9 cellular contexts compared by ENCODE assay signal in the genomic region with DNA sequence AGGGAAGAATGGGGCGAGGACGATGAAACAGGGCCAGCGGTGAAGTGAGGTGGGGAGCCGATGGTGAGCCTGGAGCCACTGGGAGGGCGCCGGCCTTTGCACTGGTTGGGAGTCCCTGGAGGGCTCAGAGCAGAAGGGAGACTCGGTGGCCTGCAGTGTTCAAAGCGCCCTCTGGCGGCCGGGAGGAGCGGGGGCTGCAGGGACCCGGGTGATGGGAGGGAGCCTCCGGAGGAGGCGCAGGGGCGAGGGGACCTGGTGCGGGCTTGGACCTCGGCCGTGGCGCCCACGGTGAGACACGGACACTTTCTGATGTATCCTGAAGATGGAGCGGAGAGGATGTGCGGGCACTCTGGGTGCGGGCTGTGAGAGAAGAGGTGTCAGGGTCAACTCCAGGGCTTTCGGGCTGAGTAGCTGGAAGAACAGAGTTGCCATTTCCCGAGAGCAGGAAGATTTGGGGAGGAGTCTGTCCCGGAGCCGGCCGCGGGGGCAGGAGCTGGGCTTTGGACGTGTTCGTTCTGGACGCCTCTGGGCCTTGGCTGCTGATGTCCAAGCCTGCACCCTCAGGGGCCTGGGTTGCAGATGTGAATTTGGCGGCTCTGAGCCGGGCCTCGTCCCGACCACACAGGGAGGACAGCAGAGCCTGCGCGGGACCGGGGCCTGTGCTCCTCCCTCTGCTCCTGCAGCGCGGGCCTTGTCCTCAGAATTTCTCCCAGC. TPM values are rescaled to one million over a fixed set of nuclear protein-coding genes. Genes with fewer than 3 reads are reported as not detected.
A peak's percentile ranks its signal among the peaks of the same experiment; 100 is the strongest.
DNase-seq lines count a peak whose midpoint lies in the region; ATAC-seq, FAIRE-seq and TF ChIP-seq lines count a peak whose summit lies in the region.
"Had no signal": no experiment of that assay in that cellular context is flagged by ENCODE, and none has a peak within 500 bp of the region (broad histone marks: within the 10 kb centered on the region; RNA-seq: fewer than 3 reads in every experiment).

No MANE protein-coding gene starts in this region.

- peak; percentile 15 for DNase-seq in MV-4-11 (lab: John Stamatoyannopoulos, UW)
- DNase-seq in activated B cell treated with CpG ODN at 0.5 μM for 24 hours: peak; percentile 62
- DNase-seq in central memory CD4-positive, alpha-beta T cell: peak; percentile 42
- DNase-seq in HepG2 (ENCODE audit: low spot score): peak; percentile 66
- DNase-seq in stimulated activated CD8-positive, alpha-beta memory T cell treated with anti-CD3 and anti-CD28 coated beads, Interleukin-15, amount 100 ng/mL, for 1 hour (ENCODE audit: low read depth): peak; percentile 62

- H2AFZ ChIP-seq in HepG2 (ENCODE audit: low read length): no peak overlapping the region

- peaks cover 11% of the 10 kb centered on the region for H3K4me1 Mint-ChIP-seq in activated B cell treated with CpG ODN at 0.5 μM for 24 hours

- TF ChIP-seq CTCF in GM12874 (IDR thresholded peaks at IDR 0.05; ENCODE audit: insufficient read depth, low read depth, low read length) (peak; percentile 86), activated B cell treated with CpG ODN at 0.5 μM for 24 hours (IDR thresholded peaks at IDR 0.05) (no peak), HepG2 (CRISPR knock-in tag; IDR thresholded peaks at IDR 0.05) (peak; percentile 87)

- H4K20me1 ChIP-seq in HepG2 (ENCODE audit: insufficient read depth, low read length): no peaks in the 10 kb centered on the region

- H3K9ac ChIP-seq in HepG2 (ENCODE audit: insufficient read depth, low read depth, low read length): no peak overlapping the region

- peak; percentile 18 for FAIRE-seq in HepG2 (lab: Jason Lieb, UNC)
- FAIRE-seq: TTC549 had no signal

- POLR2A ChIA-PET in activated B cell treated with CpG ODN at 0.5 μM for 24 hours (lab: Charles Lee): no interaction called here
- POLR2A ChIA-PET in HepG2 (lab: Yijun Ruan, JAX): no interaction called here

- H3K27ac ChIP-seq in HepG2 (ENCODE audit: extremely low read length, insufficient read depth, low read length): no peak overlapping the region

- intact Hi-C loops in activated B cell treated with CpG ODN at 0.5 μM for 24 hours (cut with micrococcal nuclease) (loop anchor here (5.0 kb wide), 1 partner anchor 293 kb away; a partner anchor contains a TSS), HepG2 (cut with micrococcal nuclease; ENCODE audit: unreplicated experiment) (loop anchor here (5.0 kb wide), 1 partner anchor 108 kb away; no protein-coding TSS in a partner anchor)

- no peaks in the 10 kb centered on the region for H3K36me3 Mint-ChIP-seq in activated B cell treated with CpG ODN at 0.5 μM for 24 hours (ENCODE audit: low read depth)

- no TSS peak for BruUV-seq in HepG2 (replicated peaks; lab: Mats Ljungman, UMichigan)

- peak overlapping the region in 1 of 3 experiments; percentile 25; a peak in 1 of 6 replicates for H3K4me3 ChIP-seq in HepG2 (replicated peaks in 1 of 3; ENCODE audit: insufficient read depth in 1 of 3, low read depth in 2 of 3, low read length in 3 of 3)

- no peak overlapping the region for H3K27ac Mint-ChIP-seq in activated B cell treated with CpG ODN at 0.5 μM for 24 hours

- no peak for TF ChIP-seq POLR2A in HepG2 (IDR thresholded peaks at IDR 0.05; ENCODE audit: insufficient read depth in 1 of 2, low read depth in 2 of 2, low read length in 2 of 2)

- CTCF ChIA-PET in activated B cell treated with CpG ODN at 0.5 μM for 24 hours (lab: Charles Lee) (interaction anchor here (2.1 to 2.3 kb wide), 3 partner anchors 38 to 190 kb away, joined by 6 to 9 read pairs (median 9); no protein-coding TSS in a partner anchor), HepG2 (lab: Yijun Ruan, JAX; ENCODE audit: low intra/inter-chr PET ratio, low total read pairs) (interaction anchor here (1.3 kb wide), 1 partner anchor 44 kb away, joined by 3 read pairs; no protein-coding TSS in a partner anchor)

- peak; percentile 84 for ATAC-seq in activated B cell treated with CpG ODN at 0.5 μM for 24 hours (ENCODE audit: low read depth)
- ATAC-seq in HepG2: peak; percentile 98
- no peak for ATAC-seq in HG03378 (IDR thresholded peaks at IDR 0.05; ENCODE audit: unreplicated experiment)
- no peak for ATAC-seq in GM21723 (IDR thresholded peaks at IDR 0.05; ENCODE audit: unreplicated experiment)

- no peaks in the 10 kb centered on the region; a peak in 1 of 5 replicates for H3K27me3 ChIP-seq in HepG2 (ENCODE audit: control insufficient read depth in 1 of 2, insufficient read depth in 2 of 2, low read length in 2 of 2)

- H3K36me3 ChIP-seq in HepG2 (replicated peaks in 1 of 2; ENCODE audit: control insufficient read depth in 1 of 2, insufficient read depth in 2 of 2, low read length in 2 of 2): no peaks in the 10 kb centered on the region

- H3K4me2 ChIP-seq in HepG2 (ENCODE audit: low read depth, low read length): peak overlapping the region; percentile 22

- TF ChIP-seq EP300 in HepG2 (IDR thresholded peaks at IDR 0.05; ENCODE audit: low read depth in 2 of 2, low read length in 2 of 2) (no peak), HepG2 (CRISPR knock-in tag; IDR thresholded peaks at IDR 0.05; ENCODE audit: borderline replicate concordance) (no peak)

- TF ChIP-seq RAD21 in HepG2 (CRISPR knock-in tag; IDR thresholded peaks at IDR 0.05): peak; percentile 48; the same call in 1 of the 2 replicates

- no peak overlapping the region for H3K4me3 Mint-ChIP-seq in activated B cell treated with CpG ODN at 0.5 μM for 24 hours

- H3K79me2 ChIP-seq in HepG2 (ENCODE audit: insufficient read depth, low read length): no peaks in the 10 kb centered on the region

- H3K9me3 Mint-ChIP-seq in activated B cell treated with CpG ODN at 0.5 μM for 24 hours: no peaks in the 10 kb centered on the region

- WGBS in HepG2 (ENCODE audit: low lambda C conversion rate): 17% methylated on average over 25 of the region's 42 CpGs

- H3K9me3 ChIP-seq in HepG2 (ENCODE audit: low read length): no peaks in the 10 kb centered on the region

- 0 out of 2 replicates have a peak, but pooled peaks cover 11% of the 10 kb centered on the region for H3K4me1 ChIP-seq in HepG2 (ENCODE audit: insufficient read depth, low read length)

- peaks cover 9% of the 10 kb centered on the region for H3K27me3 Mint-ChIP-seq in activated B cell treated with CpG ODN at 0.5 μM for 24 hours

- in situ Hi-C loops in HepG2 (cut with HindIII; ENCODE audit: extremely low pct_ligation_motif_present, low pct_unique_long_range_greater_than_20kb): loop anchor here (5.0 to 10.0 kb wide), 2 partner anchors 43 to 115 kb away; no protein-coding TSS in a partner anchor

TF ChIP-seq in HepG2, 621 proteins besides CTCF, POLR2A, EP300 and RAD21 (continues in another document):
- no peak for TF ChIP-seq ZNF766 (CRISPR knock-in tag; IDR thresholded peaks at IDR 0.05; ENCODE audit: borderline replicate concordance)

RNA-seq across cellular contexts. Expression of a gene that starts 29.7 kb away (rescaled TPM):
- not detected in 2 replicates for total RNA-seq in activated B cell treated with CpG ODN at 0.5 μM for 24 hours
- total RNA-seq in HepG2 (2016; rRNA removed; fragmentation: Illumina TruSeq; extraction: Trizol): 0.04 TPM in 1 of 2 replicates, not detected in the other
- not detected in 2 replicates for total RNA-seq in HepG2 (2016; cell fraction: cytosol; rRNA removed; fragmentation: Illumina TruSeq; extraction: Trizol; ENCODE audit: low read depth)
- total RNA-seq in HepG2 (2016; cell fraction: insoluble cytoplasmic fraction; rRNA removed; fragmentation: Illumina TruSeq; extraction: Trizol): 0.04 TPM in 1 of 2 replicates, not detected in the other
- total RNA-seq in HepG2 (2016; cell fraction: membrane; rRNA removed; fragmentation: Illumina TruSeq; extraction: Trizol): 0.03 TPM in 1 of 2 replicates, not detected in the other
- 0.09 TPM in 1 of 2 replicates, not detected in the other for total RNA-seq in HepG2 (2016; cell fraction: nucleus; rRNA removed; fragmentation: Illumina TruSeq; extraction: Trizol)
- polyA plus RNA-seq in HepG2 (2011; rRNA removed): 0.03 TPM in 1 of 2 replicates, not detected in the other
- 0.03 and 0.05 TPM in 2 replicates for polyA plus RNA-seq in HepG2 (2011; cell fraction: cytosol; rRNA removed)
- 0.03 and 0.07 TPM in 2 replicates for polyA plus RNA-seq in HepG2 (2011; cell fraction: nucleus; rRNA removed)
- polyA plus RNA-seq in HepG2 (2012): not detected in 2 replicates
- not detected in 2 replicates for polyA plus RNA-seq in HepG2 (2016; cell fraction: cytosol; fragmentation: Illumina TruSeq; extraction: Trizol; ENCODE audit: low read depth)
- 0.07 and 0.10 TPM in 2 replicates for polyA plus RNA-seq in HepG2 (2016; cell fraction: insoluble cytoplasmic fraction; fragmentation: Illumina TruSeq; extraction: Trizol; ENCODE audit: low read depth)
- polyA plus RNA-seq in HepG2 (2016; cell fraction: membrane; fragmentation: Illumina TruSeq; extraction: Trizol; ENCODE audit: low read depth): not detected in 2 replicates
- not detected in 2 replicates for polyA plus RNA-seq in HepG2 (2016; cell fraction: nucleus; fragmentation: Illumina TruSeq; extraction: Trizol; ENCODE audit: insufficient read depth, low read depth)
- 0.12 TPM in 1 of 2 replicates, not detected in the other for polyA minus RNA-seq in HepG2 (2011; rRNA and poly(A)+ RNA removed; ENCODE audit: low replicate concordance)
- polyA minus RNA-seq in HepG2 (2011; cell fraction: cytosol; rRNA and poly(A)+ RNA removed): not detected in 2 replicates
- polyA minus RNA-seq in HepG2 (2011; cell fraction: nucleus; rRNA and poly(A)+ RNA removed): not detected in 2 replicates

RNA-seq across cellular contexts. Expression of a gene that starts 33.2 kb away (rescaled TPM):
- 310 and 314 TPM in 2 replicates for total RNA-seq in activated B cell treated with CpG ODN at 0.5 μM for 24 hours
- 111 and 117 TPM in 2 replicates for total RNA-seq in HepG2 (2016; rRNA removed; fragmentation: Illumina TruSeq; extraction: Trizol)
- 101 TPM in 2 replicates for total RNA-seq in HepG2 (2016; cell fraction: cytosol; rRNA removed; fragmentation: Illumina TruSeq; extraction: Trizol; ENCODE audit: low read depth)
- 102 and 113 TPM in 2 replicates for total RNA-seq in HepG2 (2016; cell fraction: insoluble cytoplasmic fraction; rRNA removed; fragmentation: Illumina TruSeq; extraction: Trizol)
- total RNA-seq in HepG2 (2016; cell fraction: membrane; rRNA removed; fragmentation: Illumina TruSeq; extraction: Trizol): 155 and 172 TPM in 2 replicates
- total RNA-seq in HepG2 (2016; cell fraction: nucleus; rRNA removed; fragmentation: Illumina TruSeq; extraction: Trizol): 154 and 190 TPM in 2 replicates
- 74.9 and 85.0 TPM in 2 replicates for polyA plus RNA-seq in HepG2 (2011; rRNA removed)
- 38.5 and 48.3 TPM in 2 replicates for polyA plus RNA-seq in HepG2 (2011; cell fraction: cytosol; rRNA removed)
- 295 and 298 TPM in 2 replicates for polyA plus RNA-seq in HepG2 (2011; cell fraction: nucleus; rRNA removed)
- polyA plus RNA-seq in HepG2 (2012): 127 and 129 TPM in 2 replicates
- 94.4 and 97.7 TPM in 2 replicates for polyA plus RNA-seq in HepG2 (2016; cell fraction: cytosol; fragmentation: Illumina TruSeq; extraction: Trizol; ENCODE audit: low read depth)
- 152 and 164 TPM in 2 replicates for polyA plus RNA-seq in HepG2 (2016; cell fraction: insoluble cytoplasmic fraction; fragmentation: Illumina TruSeq; extraction: Trizol; ENCODE audit: low read depth)
- polyA plus RNA-seq in HepG2 (2016; cell fraction: membrane; fragmentation: Illumina TruSeq; extraction: Trizol; ENCODE audit: low read depth): 159 and 192 TPM in 2 replicates
- 441 and 444 TPM in 2 replicates for polyA plus RNA-seq in HepG2 (2016; cell fraction: nucleus; fragmentation: Illumina TruSeq; extraction: Trizol; ENCODE audit: insufficient read depth, low read depth)
- 173 and 261 TPM in 2 replicates for polyA minus RNA-seq in HepG2 (2011; rRNA and poly(A)+ RNA removed; ENCODE audit: low replicate concordance)
- polyA minus RNA-seq in HepG2 (2011; cell fraction: cytosol; rRNA and poly(A)+ RNA removed): 69.5 and 79.1 TPM in 2 replicates
- polyA minus RNA-seq in HepG2 (2011; cell fraction: nucleus; rRNA and poly(A)+ RNA removed): 148 and 157 TPM in 2 replicates

Comparison
In these comparisons a context has a peak if more than half of its experiments do, and no peak if none do; other contexts are left out.
1. DNase-seq: peak in every context shown above with its lines; median percentile 66 in HepG2; 62 in activated B cell treated with CpG ODN at 0.5 μM for 24 hours; 62 in stimulated activated CD8-positive, alpha-beta memory T cell treated with anti-CD3 and anti-CD28 coated beads, Interleukin-15, amount 100 ng/mL, for 1 hour; 42 in central memory CD4-positive, alpha-beta T cell; 15 in MV-4-11.
2. ATAC-seq: peak in activated B cell treated with CpG ODN at 0.5 μM for 24 hours (single experiment) and HepG2 (single experiment); none in HG03378 (single experiment) and GM21723 (single experiment).